Comparison of ENCODE assay signal across 2 cellular contexts in genomic region chr3:100316656-100317069, GRCh38.
TF ChIP-seq lines count a peak whose summit lies in the region.

No MANE protein-coding gene starts in this region.

TF ChIP-seq in GM23338, 12 proteins besides CTCF, POLR2A, EP300 and RAD21:
- no peak for TF ChIP-seq STAT1 (IDR thresholded peaks at IDR 0.05; ENCODE audit: unreplicated experiment)
- no peak for TF ChIP-seq ZNF462 (CRISPR knock-in tag; IDR thresholded peaks at IDR 0.05)
- no peak for TF ChIP-seq REST (IDR thresholded peaks at IDR 0.05; ENCODE audit: unreplicated experiment)
- no peak for TF ChIP-seq CREB1 (CRISPR knock-in tag; IDR thresholded peaks at IDR 0.05; ENCODE audit: low read depth)
- no peak for TF ChIP-seq POLR2AphosphoS5 (IDR thresholded peaks at IDR 0.05; ENCODE audit: low read depth)
- TF ChIP-seq ZNF331 (CRISPR knock-in tag; IDR thresholded peaks at IDR 0.05; ENCODE audit: low read depth): no peak
- TF ChIP-seq JUNB (IDR thresholded peaks at IDR 0.05; ENCODE audit: unreplicated experiment): no peak
- TF ChIP-seq EZH2 (IDR thresholded peaks at IDR 0.05; ENCODE audit: low read depth, unreplicated experiment): no peak
- TF ChIP-seq ZNF114 (CRISPR knock-in tag; IDR thresholded peaks at IDR 0.05): no peak
- TF ChIP-seq EZH2phosphoT487 (IDR thresholded peaks at IDR 0.05; ENCODE audit: unreplicated experiment): no peak
- no peak for TF ChIP-seq ETS1 (IDR thresholded peaks at IDR 0.05)
- no peak for TF ChIP-seq NANOG (IDR thresholded peaks at IDR 0.05; ENCODE audit: borderline replicate concordance)

TF ChIP-seq in H1, 55 proteins besides CTCF, POLR2A, EP300 and RAD21:
- TF ChIP-seq BACH1 (IDR thresholded peaks at IDR 0.05; ENCODE audit: low read length): no peak
- no peak for TF ChIP-seq CTBP2 (IDR thresholded peaks at IDR 0.05; ENCODE audit: borderline replicate concordance, insufficient read depth, insufficient read length, low read length)
- TF ChIP-seq HDAC6 (IDR thresholded peaks at IDR 0.05; ENCODE audit: low read depth, low read length): no peak
- TF ChIP-seq CHD1 (IDR thresholded peaks at IDR 0.05; ENCODE audit: low read depth, low read length): no peak
- no peak for TF ChIP-seq CBX8 (IDR thresholded peaks at IDR 0.05; ENCODE audit: borderline replicate concordance, low read depth, low read length)
- TF ChIP-seq RFX5 (IDR thresholded peaks at IDR 0.05; ENCODE audit: borderline replicate concordance, low read depth, low read length): no peak
- TF ChIP-seq BCL11A (IDR thresholded peaks at IDR 0.05; ENCODE audit: low read depth in 2 of 2, low read length in 2 of 2): no peak
- no peak for TF ChIP-seq SIX5 (IDR thresholded peaks at IDR 0.05; ENCODE audit: low read depth, low read length)
- TF ChIP-seq MAX (IDR thresholded peaks at IDR 0.05): no peak
- no peak for TF ChIP-seq JUND (IDR thresholded peaks at IDR 0.05; ENCODE audit: low read length)
- TF ChIP-seq ATF2 (IDR thresholded peaks at IDR 0.05; ENCODE audit: low read length): no peak
- TF ChIP-seq HDAC2 (IDR thresholded peaks at IDR 0.05; ENCODE audit: borderline replicate concordance in 1 of 2, low read depth in 2 of 2, low read length in 2 of 2): no peak
- TF ChIP-seq ASH2L (IDR thresholded peaks at IDR 0.05; ENCODE audit: low read length): no peak
- no peak for TF ChIP-seq ATF3 (IDR thresholded peaks at IDR 0.05; ENCODE audit: insufficient read depth, low read depth, low read length)
